ENCODE assay signal across 9 cellular contexts in genomic region chr13:49641810-49642291, GRCh38. TPM values are rescaled to one million over a fixed set of nuclear protein-coding genes. Genes with fewer than 3 reads are reported as not detected.
DNase-seq lines count a peak whose midpoint lies in the region; ATAC-seq and TF ChIP-seq lines count a peak whose summit lies in the region.
"Had no signal": no experiment of that assay in that cellular context is flagged by ENCODE, and none has a peak within 500 bp of the region (broad histone marks: within the 10 kb centered on the region; RNA-seq: fewer than 3 reads in every experiment).

No MANE protein-coding gene starts in this region.

- no peaks in the 10 kb centered on the region for H3K27me3 Mint-ChIP-seq in type B pancreatic cell

- CTCF ChIA-PET in RWPE1 (lab: Yijun Ruan, JAX): no interaction called here

- no peaks in the 10 kb centered on the region for H3K4me1 Mint-ChIP-seq in type B pancreatic cell (ENCODE audit: unreplicated experiment)

- H3K9me3 Mint-ChIP-seq in type B pancreatic cell: no peaks in the 10 kb centered on the region

- TF ChIP-seq CTCF in RWPE1 (conservative IDR thresholded peaks at IDR 0.05; ENCODE audit: low read depth) (no peak), fibroblast of villous mesenchyme (IDR thresholded peaks at IDR 0.05; ENCODE audit: insufficient read depth, low read depth, low read length) (no peak), type B pancreatic cell (conservative IDR thresholded peaks at IDR 0.05) (no peak)

- H3K27ac Mint-ChIP-seq in type B pancreatic cell: no peak overlapping the region

- ATAC-seq in HG03175 (IDR thresholded peaks at IDR 0.05; ENCODE audit: unreplicated experiment): no peak
- ATAC-seq in GM19324 (IDR thresholded peaks at IDR 0.05; ENCODE audit: low FRiP score, unreplicated experiment): no peak

- DNase-seq in EL (peak; percentile 83), RWPE1 (ENCODE audit: low spot score) (peak; percentile 62), fibroblast of villous mesenchyme (ENCODE audit: low read depth) (peak; percentile 96), posterior vena cava (ENCODE audit: low spot score) (peak; percentile 89), type B pancreatic cell (ENCODE audit: extremely low spot score, unreplicated experiment) (no peak), NCI-H1048 (lab: John Stamatoyannopoulos, UW) (no peak)
- DNase-seq: small intestine had no signal

- H3K4me3 ChIP-seq in fibroblast of villous mesenchyme (ENCODE audit: low read depth, low read length): no peak overlapping the region

- H3K27ac ChIP-seq in RWPE1: peak overlapping the region; percentile 60

- intact Hi-C loops in posterior vena cava (cut with DNase I): no loop called here

- no peaks in the 10 kb centered on the region for H3K36me3 Mint-ChIP-seq in type B pancreatic cell

- POLR2A ChIA-PET in RWPE1 (lab: Yijun Ruan, JAX; ENCODE audit: low non-redundant PET): no interaction called here

- no peak overlapping the region for H3K4me3 Mint-ChIP-seq in type B pancreatic cell

RNA-seq across cellular contexts. Expression of gene ARL11, which starts 13.5 kb away (rescaled TPM):
- total RNA-seq in fibroblast of villous mesenchyme (not detected in 2 replicates), posterior vena cava (1 to 10 TPM in 1 of 2 donors, under 1 TPM in 1; 0.71 to 1.9 TPM), type B pancreatic cell (ENCODE audit: low replicate concordance) (0.83 TPM in 1 of 2 replicates, not detected in the other)

RNA-seq across cellular contexts. Expression of gene EBPL, which starts 49.4 kb away (rescaled TPM):
- 39.7 and 52.5 TPM in 2 replicates for total RNA-seq in fibroblast of villous mesenchyme
- total RNA-seq in posterior vena cava: 10 to 100 TPM; 20.1 to 23.8 TPM
- total RNA-seq in type B pancreatic cell (ENCODE audit: low replicate concordance): 32.2 and 56.5 TPM in 2 replicates

RNA-seq across cellular contexts. Expression of gene RCBTB1, which starts 56.5 kb away (rescaled TPM):
- total RNA-seq in fibroblast of villous mesenchyme (17.4 and 25.5 TPM in 2 replicates), posterior vena cava (10 to 100 TPM; 12.9 to 13.0 TPM), type B pancreatic cell (ENCODE audit: low replicate concordance) (11.3 and 30.7 TPM in 2 replicates)

Comparison
In these comparisons a context has a peak if more than half of its experiments do, and no peak if none do; other contexts are left out.
1. DNase-seq: peak in EL (single experiment), RWPE1 (single experiment), fibroblast of villous mesenchyme (single experiment) and posterior vena cava (single experiment); none in type B pancreatic cell (single experiment) and NCI-H1048 (single experiment).